ENCODE assay signal across 21 cellular contexts in genomic region chr1:8486047-8486446, GRCh38.
DNase-seq lines count a peak whose midpoint lies in the region; ATAC-seq, FAIRE-seq and TF ChIP-seq lines count a peak whose summit lies in the region.
"Had no signal": no experiment of that assay in that cellular context is flagged by ENCODE, and none has a peak within 500 bp of the region (broad histone marks: within the 10 kb centered on the region; RNA-seq: fewer than 3 reads in every experiment).

No MANE protein-coding gene starts in this region.

- H3K27ac ChIP-seq in GM12878 (ENCODE audit: control insufficient read depth, insufficient read depth) (no peak overlapping the region), thymus (ENCODE audit: low read depth) (peak overlapping the region; percentile 18)
- H3K27ac ChIP-seq: BLaER1 had no signal

- CTCF ChIA-PET in GM12878 (lab: Yijun Ruan, JAX) = no interaction called here

- POLR2A ChIA-PET in GM12878 (lab: Charles Lee) = no interaction called here

- WGBS in GM12878 (ENCODE audit: insufficient coverage, insufficient replicate concordance, low lambda C conversion rate, missing lambda C conversion rate) = 99% methylated on average over 5 of the region's 5 CpGs
- 98% methylated on average over 5 of the region's 5 CpGs for WGBS in thymus

- H3K9me3 ChIP-seq in GM12878 (replicated peaks; ENCODE audit: control insufficient read depth, insufficient read depth, low read length) (no peaks in the 10 kb centered on the region), thymus (ENCODE audit: control insufficient read depth) (no peaks in the 10 kb centered on the region)
- H3K9me3 ChIP-seq: BE2C, BLaER1 had no signal

- BruUV-seq in GM12878 (replicated peaks; lab: Mats Ljungman, UMichigan) = no TSS peak

- FAIRE-seq in GM12878 (lab: Jason Lieb, UNC) = peak; percentile 27
- peak; percentile 81 for FAIRE-seq in islet of Langerhans (lab: Jason Lieb, UNC)
- FAIRE-seq: A204.1, GM12892 had no signal

- intact Hi-C loops in GM12878 (cut with micrococcal nuclease; ENCODE audit: unreplicated experiment) (no loop called here), sciatic nerve (cut with DNase I) (no loop called here)

- H2AFZ ChIP-seq in GM12878 (ENCODE audit: control insufficient read depth, low read depth, low read length) = no peak overlapping the region

- no peak overlapping the region for H3K4me3 ChIP-seq in GM12878
- H3K4me3 ChIP-seq in thymus (ENCODE audit: low read length) = no peak overlapping the region
- H3K4me3 ChIP-seq: BLaER1 had no signal

- H3K79me2 ChIP-seq in GM12878 (ENCODE audit: control insufficient read depth, insufficient read depth, low read length) = no peaks in the 10 kb centered on the region

- no peaks in the 10 kb centered on the region for H3K4me1 ChIP-seq in GM12878 (ENCODE audit: control insufficient read depth, insufficient read depth, low read length)
- H3K4me1 ChIP-seq in thymus (ENCODE audit: control insufficient read depth, insufficient read depth, low read length) = no peaks in the 10 kb centered on the region
- H3K4me1 ChIP-seq: BE2C, BLaER1 had no signal

- no peak for ATAC-seq in GM12878
- peak; percentile 75 for ATAC-seq in sciatic nerve
- ATAC-seq in left lobe of liver = no peak
- no peak for ATAC-seq in GM19452 (IDR thresholded peaks at IDR 0.05; ENCODE audit: unreplicated experiment)

- no peak for TF ChIP-seq POLR2A in GM12878 (IDR thresholded peaks at IDR 0.05; ENCODE audit: low read depth, low read length)

- TF ChIP-seq CTCF in GM12878 (IDR thresholded peaks at IDR 0.05 in 2 of 3, conservative IDR thresholded peaks at IDR 0.05 in 1 of 3; ENCODE audit: control insufficient read depth in 2 of 3, extremely low read depth in 1 of 3, insufficient read depth in 1 of 3, low read depth in 3 of 3, low read length in 3 of 3) = no peak

- DNase-seq in GM12878 (ENCODE audit: low read depth, low spot score) = no peak
- DNase-seq in sciatic nerve (ENCODE audit: low spot score) = no peak
- no peak for DNase-seq in left lobe of liver (ENCODE audit: low spot score)
- no peak for DNase-seq in DMS53 (lab: John Stamatoyannopoulos, UW)
- DNase-seq in activated CD4-positive, alpha-beta T cell treated with anti-CD3 and anti-CD28 coated beads, Interleukin-2, amount 50 U/mL, for 1 hour = no peak
- DNase-seq: 8988T; ACHN; BE2C; C1 segment of cervical spinal cord; CD4-positive, alpha-beta memory T cell; CD4-positive, CD25-positive, alpha-beta regulatory T cell; CD8-positive, alpha-beta memory T cell; COR-L47; DMS79 treated with DMSO at 0.1 percent for 48 hours; GF-D8 had no signal

- SMC1A ChIA-PET in GM12878 (lab: Charles Lee; ENCODE audit: uncharacterized antibody, unreplicated experiment) = interaction anchor here (0.6 kb wide), 1 partner anchor 371 kb away, joined by 3 read pairs; no protein-coding TSS in a partner anchor

- H3K36me3 ChIP-seq in GM12878 (ENCODE audit: control insufficient read depth in 2 of 2, insufficient read depth in 2 of 2, low read length in 1 of 2) (no peaks in the 10 kb centered on the region; a peak in 1 of 4 replicates), thymus (ENCODE audit: control insufficient read depth, insufficient read depth) (no peaks in the 10 kb centered on the region)
- H3K36me3 ChIP-seq: BE2C had no signal

- TF ChIP-seq EP300 in GM12878 (IDR thresholded peaks at IDR 0.05; ENCODE audit: borderline replicate concordance in 1 of 2, control insufficient read depth in 1 of 2, low read depth in 2 of 2, low read length in 2 of 2) = no peak

- TF ChIP-seq RAD21 in GM12878 (IDR thresholded peaks at IDR 0.05; ENCODE audit: insufficient read depth, low read depth, low read length) = no peak

- no peaks in the 10 kb centered on the region for H3K27me3 ChIP-seq in GM12878 (replicated peaks in 1 of 2; ENCODE audit: control insufficient read depth in 2 of 2, insufficient read depth in 2 of 2, low read length in 1 of 2)
- no peaks in the 10 kb centered on the region for H3K27me3 ChIP-seq in thymus (ENCODE audit: control insufficient read depth, insufficient read depth)
- H3K27me3 ChIP-seq: BE2C, BLaER1 had no signal

- in situ Hi-C loops in GM12878 (cut with MboI) = no loop called here

- no peak overlapping the region for H3K4me2 ChIP-seq in GM12878 (ENCODE audit: control insufficient read depth, insufficient read depth)
- H3K4me2 ChIP-seq: BLaER1 had no signal

- RAD21 ChIA-PET in GM12878 (lab: Charles Lee; ENCODE audit: unreplicated experiment) = no interaction called here

- H4K20me1 ChIP-seq in GM12878 (ENCODE audit: control insufficient read depth, insufficient read depth) = no peaks in the 10 kb centered on the region

- no peak overlapping the region for H3K9ac ChIP-seq in GM12878 (ENCODE audit: control insufficient read depth, insufficient read depth, low read length)
- H3K9ac ChIP-seq: BLaER1 had no signal

TF ChIP-seq in GM12878, 131 proteins besides CTCF, POLR2A, EP300 and RAD21:
- TF ChIP-seq KLF5 (IDR thresholded peaks at IDR 0.05; ENCODE audit: partially characterized antibody) (no peak), ATF2 (IDR thresholded peaks at IDR 0.05; ENCODE audit: low read length) (no peak), HDGF (IDR thresholded peaks at IDR 0.05) (no peak), USF2 (IDR thresholded peaks at IDR 0.05; ENCODE audit: borderline replicate concordance, low read depth, low read length) (no peak), BACH1 (IDR thresholded peaks at IDR 0.05; ENCODE audit: borderline replicate concordance) (no peak), PKNOX1 (IDR thresholded peaks at IDR 0.05) (no peak), NFIC (IDR thresholded peaks at IDR 0.05; ENCODE audit: low read depth, low read length) (no peak), MXI1 (IDR thresholded peaks at IDR 0.05; ENCODE audit: low read depth, low read length) (no peak), RUNX3 (IDR thresholded peaks at IDR 0.05; ENCODE audit: low read length) (no peak)
